ENCODE assay signal across 22 cellular contexts in genomic region chr6:126797981-126798380, GRCh38.
"Had no signal": no experiment of that assay in that cellular context is flagged by ENCODE, and none has a peak within 500 bp of the region (broad histone marks: within the 10 kb centered on the region; RNA-seq: fewer than 3 reads in every experiment).

No MANE protein-coding gene starts in this region.

- H3K4me3 ChIP-seq: breast epithelium, dorsolateral prefrontal cortex, gastrocnemius medialis, heart left ventricle, prostate gland, right lobe of liver, stomach, testis had no signal

- H3K27ac ChIP-seq: breast epithelium, dorsolateral prefrontal cortex, gastrocnemius medialis, heart left ventricle, prostate gland, right lobe of liver, stomach, testis had no signal

- ATAC-seq: gastrocnemius medialis, heart left ventricle, right lobe of liver had no signal

- H3K27me3 ChIP-seq: breast epithelium, gastrocnemius medialis, heart left ventricle, right lobe of liver, stomach, testis had no signal

- DNase-seq: activated CD4-positive, alpha-beta T cell treated with anti-CD3 and anti-CD28 coated beads for 1 hour; activated CD4-positive, alpha-beta T cell treated with anti-CD3 and anti-CD28 coated beads, Interleukin-2, amount 50 U/mL, for 4 hours; activated naive CD4-positive, alpha-beta T cell; activated naive CD8-positive, alpha-beta T cell treated with anti-CD3 and anti-CD28 coated beads, Interleukin-2, amount 10 ng/mL, durations not matched to agents 7 days and 5 days; activated T-cell treated with anti-CD3 and anti-CD28 coated beads for 4 hours; anterior cingulate cortex; dorsolateral prefrontal cortex; endodermal cell; erythroblast; gastrocnemius medialis; heart left ventricle; immature natural killer cell; nephron progenitor cell; occipital lobe; right lobe of liver; stimulated activated CD4-positive, alpha-beta T cell treated with anti-CD3 and anti-CD28 coated beads, Interleukin-1b, Interleukin-23, amount 100 ng/mL, for 48 hours; stomach; T-helper 1 cell; T1000; testis had no signal

- H3K9me3 ChIP-seq: breast epithelium, gastrocnemius medialis, heart left ventricle, prostate gland, right lobe of liver, stomach, testis had no signal

- H3K36me3 ChIP-seq: breast epithelium, gastrocnemius medialis, heart left ventricle, prostate gland, right lobe of liver, stomach had no signal

- H3K4me1 ChIP-seq: breast epithelium, gastrocnemius medialis, heart left ventricle, prostate gland, right lobe of liver, stomach, testis had no signal
